Comparison of ENCODE assay signal across 8 cellular contexts in the genomic region with DNA sequence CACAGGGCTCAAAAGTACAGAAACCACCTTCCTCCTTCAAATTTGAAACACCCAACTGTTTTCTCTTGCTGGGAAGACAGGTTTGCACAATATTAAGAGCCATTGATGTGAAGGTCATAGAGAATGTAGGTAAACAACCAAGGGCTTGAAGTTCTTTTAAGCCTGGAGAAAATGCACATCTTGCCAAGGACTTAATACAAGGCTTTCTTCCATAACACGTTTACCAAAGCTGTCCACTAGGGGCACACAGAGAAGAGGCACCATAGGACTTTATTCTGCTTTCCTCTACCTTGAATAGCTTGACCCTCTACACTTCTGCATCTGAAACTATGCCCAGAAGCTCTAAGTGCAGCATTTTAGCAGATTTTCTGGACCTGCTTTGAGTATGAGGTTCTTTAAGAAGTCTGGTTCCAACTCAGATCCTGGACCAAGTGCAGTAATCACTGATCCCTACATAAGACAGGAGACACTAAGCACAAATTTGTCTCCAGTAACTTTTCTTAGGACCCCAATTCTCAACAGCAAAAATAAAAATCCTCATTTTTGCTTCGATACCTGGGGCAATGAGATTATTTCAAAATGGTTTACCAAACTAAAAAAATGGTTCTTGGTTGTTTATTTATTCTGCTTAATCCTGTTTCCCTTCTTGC.
DNase-seq lines count a peak whose midpoint lies in the region; ATAC-seq, FAIRE-seq and TF ChIP-seq lines count a peak whose summit lies in the region.

No MANE protein-coding gene starts in this region.

- no peaks in the 10 kb centered on the region for H3K27me3 ChIP-seq in BJ (ENCODE audit: control insufficient read depth, insufficient read depth, low read length)
- no peaks in the 10 kb centered on the region for H3K27me3 ChIP-seq in bronchial epithelial cell (ENCODE audit: control insufficient read depth, insufficient read depth, low read length)
- H3K27me3 ChIP-seq in left lung = no peaks in the 10 kb centered on the region
- no peaks in the 10 kb centered on the region for H3K27me3 ChIP-seq in vagina

- CTCF ChIA-PET in BJ (lab: Yijun Ruan, JAX) = interaction anchor here (0.5 to 1.7 kb wide), 10 partner anchors 9 to 612 kb away, joined by 3 to 9 read pairs (median 4); no protein-coding TSS in a partner anchor

- in situ Hi-C loops in GM13977 (cut with MboI; ENCODE audit: low pct_unique_long_range_greater_than_20kb, low sequenced_read_pairs, unreplicated experiment) = no loop called here

- H3K9me3 ChIP-seq in left lung (no peaks in the 10 kb centered on the region), vagina (no peaks in the 10 kb centered on the region)

- POLR2A ChIA-PET in BJ (lab: Charles Lee) = no interaction called here

- no peak for FAIRE-seq in bronchial epithelial cell (lab: Jason Lieb, UNC)

- no peak for TF ChIP-seq POLR2A in vagina (IDR thresholded peaks at IDR 0.05)

- H3K36me3 ChIP-seq in BJ (ENCODE audit: control insufficient read depth, insufficient read depth, low read length) (peaks cover 19% of the 10 kb centered on the region), bronchial epithelial cell (ENCODE audit: control insufficient read depth, insufficient read depth, low read length) (no peaks in the 10 kb centered on the region), left lung (peaks cover 0 to 15% of the 10 kb centered on the region in 2 donors), vagina (peaks cover 1 to 11% of the 10 kb centered on the region in 2 donors)

- H3K4me3 ChIP-seq in BJ (ENCODE audit: low read depth, low read length) (no peak overlapping the region), bronchial epithelial cell (ENCODE audit: low read depth, low read length) (no peak overlapping the region), left lung (no peak overlapping the region), vagina (no peak overlapping the region)

- DNase-seq in BJ (ENCODE audit: low read depth) = no peak
- peak; percentile 51 for DNase-seq in GM13977 (ENCODE audit: low spot score)
- DNase-seq in NCI-H69 (lab: John Stamatoyannopoulos, UW) = peak; percentile 71
- DNase-seq in bronchial epithelial cell (ENCODE audit: low read depth) = peak; percentile 67
- no peak for DNase-seq in left lung
- no peak for DNase-seq in vagina (ENCODE audit: extremely low spot score in 2 of 2)
- no peak for DNase-seq in activated CD8-positive, alpha-beta memory T cell treated with anti-CD3 and anti-CD28 coated beads, Interleukin-2, amount 50 U/mL, for 48 hours

- H3K4me1 ChIP-seq in left lung (no peaks in the 10 kb centered on the region), vagina (no peaks in the 10 kb centered on the region)

- TF ChIP-seq CTCF in BJ (IDR thresholded peaks at IDR 0.05; ENCODE audit: insufficient read depth, low read depth, low read length) (peak; percentile 69), GM13977 (IDR thresholded peaks at IDR 0.05; ENCODE audit: extremely low read depth, insufficient read depth, missing control alignments) (peak; percentile 69), bronchial epithelial cell (IDR thresholded peaks at IDR 0.05; ENCODE audit: insufficient read depth, low read length, severe bottlenecking) (peak; percentile 82), left lung (IDR thresholded peaks at IDR 0.05) (peak; percentile 50 to 52), vagina (IDR thresholded peaks at IDR 0.05) (peak in 2 of 3 experiments; percentile 10 to 36)

- H3K27ac ChIP-seq in left lung = no peak overlapping the region
- H3K27ac ChIP-seq in vagina = no peak overlapping the region

- intact Hi-C loops in left lung (cut with DNase I) = no loop called here
- intact Hi-C loops in vagina (cut with DNase I) = no loop called here

- ATAC-seq in HG02798 (IDR thresholded peaks at IDR 0.05; ENCODE audit: poor library complexity, unreplicated experiment) (peak; percentile 89), left lung (peak; percentile 96)

Comparison
In these comparisons a context has a peak if more than half of its experiments do, and no peak if none do; other contexts are left out.
1. DNase-seq: peak in GM13977 (single experiment), NCI-H69 (single experiment) and bronchial epithelial cell (single experiment); none in BJ (single experiment), left lung (0 of 2), vagina (0 of 2) and activated CD8-positive, alpha-beta memory T cell treated with anti-CD3 and anti-CD28 coated beads, Interleukin-2, amount 50 U/mL, for 48 hours (single experiment).
2. CTCF ChIP-seq: peak in every context shown above with its lines; median percentile 82 in bronchial epithelial cell; 69 in BJ; 69 in GM13977; 51 in left lung; 23 in vagina.